ENCODE assay signal across 22 cellular contexts in the genomic region with DNA sequence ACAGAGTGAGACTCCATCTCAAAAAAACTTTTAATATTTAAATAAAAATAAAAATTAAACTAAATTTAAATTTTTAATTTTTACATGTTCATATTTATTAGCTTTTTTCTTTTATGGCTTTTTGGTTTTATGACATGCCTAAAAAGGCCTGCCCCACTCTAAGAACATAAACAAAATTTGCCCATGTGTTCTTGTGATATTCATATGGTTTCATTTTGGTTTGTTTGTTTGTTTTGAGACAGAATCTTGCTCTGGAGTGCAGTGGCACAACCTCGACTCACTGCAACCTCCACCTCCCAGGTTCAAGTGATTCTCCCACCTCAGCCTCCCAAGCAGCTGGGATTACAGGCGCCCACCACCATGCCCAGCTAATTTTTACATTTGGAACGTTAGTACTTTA. TPM values are rescaled to one million over a fixed set of nuclear protein-coding genes. Genes with fewer than 3 reads are reported as not detected.
A peak's percentile ranks its signal among the peaks of the same experiment; 100 is the strongest.
DNase-seq lines count a peak whose midpoint lies in the region; ATAC-seq and TF ChIP-seq lines count a peak whose summit lies in the region.
"Had no signal": no experiment of that assay in that cellular context is flagged by ENCODE, and none has a peak within 500 bp of the region (broad histone marks: within the 10 kb centered on the region; RNA-seq: fewer than 3 reads in every experiment).

No MANE protein-coding gene starts in this region.

- intact Hi-C loops in breast epithelium (cut with DNase I; ENCODE audit: low total_unique reads) = no loop called here

- H3K9me3 ChIP-seq in breast epithelium (no peaks in the 10 kb centered on the region), osteoblast (ENCODE audit: low read depth, low read length) (no peaks in the 10 kb centered on the region), MG63 (no peaks in the 10 kb centered on the region)

- no peaks in the 10 kb centered on the region for H3K79me2 ChIP-seq in osteoblast (ENCODE audit: insufficient read depth, low read length)
- H3K79me2 ChIP-seq: parathyroid adenoma had no signal

- H3K4me1 ChIP-seq in breast epithelium (no peaks in the 10 kb centered on the region), osteoblast (ENCODE audit: insufficient read depth, low read length) (peaks cover 32% of the 10 kb centered on the region)
- H3K4me1 ChIP-seq: parathyroid adenoma had no signal

- no peak for ATAC-seq in HG02759 (IDR thresholded peaks at IDR 0.05; ENCODE audit: unreplicated experiment)

- no peak overlapping the region for H3K4me2 ChIP-seq in osteoblast (ENCODE audit: insufficient read depth, low read length)
- H3K4me2 ChIP-seq: KMS-11 had no signal

- H3K27ac ChIP-seq in 22Rv1 = peak overlapping the region; percentile 94
- peak overlapping the region; percentile 70 to 93 for H3K27ac ChIP-seq in breast epithelium
- H3K27ac ChIP-seq in osteoblast (ENCODE audit: low read depth, low read length) = peak overlapping the region; percentile 94
- H3K27ac ChIP-seq: KMS-11 had no signal

- H4K20me1 ChIP-seq in osteoblast (ENCODE audit: insufficient read depth, low read length) = no peaks in the 10 kb centered on the region

- DNase-seq in HCEC 1CT (peak; percentile 15), breast epithelium (ENCODE audit: low spot score in 2 of 2) (no peak), osteoblast (ENCODE audit: insufficient read length, low spot score, missing footprints) (no peak), DMS114 treated with DMSO at 0.1 percent for 48 hours (lab: John Stamatoyannopoulos, UW; ENCODE audit: unreplicated experiment) (no peak), NCI-H1105 treated with DMSO at 0.1 percent for 48 hours (lab: John Stamatoyannopoulos, UW) (no peak), MG63 (no peak)
- DNase-seq: activated CD4-positive, alpha-beta T cell treated with anti-CD3 and anti-CD28 coated beads for 4 hours; activated CD8-positive, alpha-beta memory T cell treated with anti-CD3 and anti-CD28 coated beads, Interleukin-2, amount 50 U/mL, for 4 hours; amniotic stem cell; CD8-positive, alpha-beta memory T cell; central memory CD4-positive, alpha-beta T cell; DMS79 treated with DMSO at 0.1 percent for 48 hours; effector CD4-positive, alpha-beta T cell; NCI-H1048; NCI-H2029 treated with DMSO at 0.1 percent for 48 hours; NCI-H510A; stimulated activated CD4-positive, alpha-beta T cell treated with anti-CD3 and anti-CD28 coated beads, Interleukin-4, amount 100 ng/mL, for 24 hours; SW 1271 had no signal

- no peak for TF ChIP-seq POLR2A in breast epithelium (IDR thresholded peaks at IDR 0.05)

- H3K36me3 ChIP-seq in breast epithelium (no peaks in the 10 kb centered on the region), osteoblast (ENCODE audit: insufficient read depth, low read length) (no peaks in the 10 kb centered on the region), MG63 (no peaks in the 10 kb centered on the region)

- no peak overlapping the region for H2AFZ ChIP-seq in osteoblast (ENCODE audit: low read length)
- H2AFZ ChIP-seq: parathyroid adenoma had no signal

- H3K27me3 ChIP-seq in breast epithelium = no peaks in the 10 kb centered on the region
- no peaks in the 10 kb centered on the region for H3K27me3 ChIP-seq in osteoblast (ENCODE audit: insufficient read depth, low read length)
- H3K27me3 ChIP-seq in MG63 = no peaks in the 10 kb centered on the region

- no peak overlapping the region for H3K4me3 ChIP-seq in breast epithelium
- H3K4me3 ChIP-seq in osteoblast (ENCODE audit: insufficient read depth, low read length) = no peak overlapping the region
- no peak overlapping the region for H3K4me3 ChIP-seq in MG63

- TF ChIP-seq CTCF in 22Rv1 (IDR thresholded peaks at IDR 0.05) = no peak
- TF ChIP-seq CTCF in breast epithelium (IDR thresholded peaks at IDR 0.05) = no peak
- no peak for TF ChIP-seq CTCF in osteoblast (IDR thresholded peaks at IDR 0.05; ENCODE audit: extremely low read depth, low read depth, low read length)

RNA-seq across cellular contexts. Expression of a gene that starts 27.7 kb away (rescaled TPM):
- 1 to 10 TPM in 2 of 3 donors, under 1 TPM in 1; 0.80 to 7.9 (median 5.6) TPM for total RNA-seq in breast epithelium
- 0.72 and 2.4 TPM in 2 replicates for total RNA-seq in osteoblast
- 0.20 TPM in 1 of 2 replicates, not detected in the other for total RNA-seq in MG63 (2014; rRNA removed; shearing (Covaris generic); ENCODE audit: low replicate concordance)

RNA-seq across cellular contexts. Expression of a gene that starts 35.9 kb away (rescaled TPM):
- total RNA-seq in breast epithelium (100 to 1,000 TPM in 1 of 3 donors, 10 to 100 TPM in 2; 27.1 to 114 (median 61.0) TPM), osteoblast (7.2 and 16.2 TPM in 2 replicates)
- not detected in 2 replicates for total RNA-seq in MG63 (2014; rRNA removed; shearing (Covaris generic); ENCODE audit: low replicate concordance)
- total RNA-seq: CD8-positive, alpha-beta memory T cell had no signal
